In the genomic region with DNA sequence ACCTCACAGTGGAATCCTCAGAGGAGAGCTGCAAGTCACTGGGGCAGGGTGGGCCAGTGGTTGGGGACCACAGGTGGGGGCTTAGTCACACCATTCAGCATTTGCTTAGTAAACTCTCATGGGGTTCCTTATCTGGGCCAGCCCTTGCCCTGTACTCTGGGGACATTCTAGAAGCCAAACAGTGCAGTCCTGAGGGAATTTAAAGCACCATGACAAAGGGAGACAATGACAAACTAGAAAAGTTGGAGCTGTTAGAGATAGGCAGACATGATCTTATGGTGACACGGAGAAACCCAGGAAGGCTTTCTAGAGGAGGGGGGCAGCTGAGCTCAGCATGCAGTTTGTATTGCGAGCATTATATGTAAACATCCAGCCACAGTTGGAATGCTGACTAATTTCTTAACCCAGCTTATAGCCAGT, we compare ENCODE assay signal across 11 cellular contexts.
"Had no signal": no experiment of that assay in that cellular context is flagged by ENCODE, and none has a peak within 500 bp of the region (broad histone marks: within the 10 kb centered on the region; RNA-seq: fewer than 3 reads in every experiment).

No MANE protein-coding gene starts in this region.

- FAIRE-seq: endometrium, kidney, urothelium cell line had no signal

- H3K36me3 ChIP-seq: esophagus muscularis mucosa had no signal

- H3K27ac ChIP-seq: esophagus muscularis mucosa, hepatocyte had no signal

- H3K4me3 ChIP-seq: esophagus muscularis mucosa, hepatocyte had no signal

- H3K27me3 ChIP-seq: esophagus muscularis mucosa, hepatocyte had no signal

- H3K4me2 ChIP-seq: hepatocyte had no signal

- H3K4me1 ChIP-seq: esophagus muscularis mucosa had no signal

- H2AFZ ChIP-seq: hepatocyte had no signal

- DNase-seq: effector memory CD4-positive, alpha-beta T cell; kidney; left cardiac atrium; mesendoderm; naive B cell; stimulated activated CD4-positive, alpha-beta T cell treated with anti-CD3 and anti-CD28 coated beads, Interleukin-12 subunit alpha, Interleukin-12 subunit beta, amount 100 ng/mL, for 4 hours; stimulated activated naive CD4-positive, alpha-beta T cell treated with Interleukin-2 at 50 U/mL for 16 hours had no signal

- H3K79me2 ChIP-seq: hepatocyte had no signal

- H3K9me3 ChIP-seq: esophagus muscularis mucosa had no signal
